1 cellular context compared by ENCODE assay signal in genomic region chr1:12453400-12454343, GRCh38.
TF ChIP-seq lines count a peak whose summit lies in the region.

No MANE protein-coding gene starts in this region.

TF ChIP-seq in HCT116, 20 proteins besides CTCF, POLR2A, EP300 and RAD21 (continued from another document):
- TF ChIP-seq REST (IDR thresholded peaks at IDR 0.05; ENCODE audit: low read depth) (no peak), JUND (IDR thresholded peaks at IDR 0.05) (no peak), SRF (IDR thresholded peaks at IDR 0.05; ENCODE audit: low read depth) (no peak), SIN3A (IDR thresholded peaks at IDR 0.05; ENCODE audit: low read depth) (no peak)
